8 cellular contexts compared by ENCODE assay signal in genomic region chrX:155641371-155641770, GRCh38. TPM values are rescaled to one million over a fixed set of nuclear protein-coding genes. Genes with fewer than 3 reads are reported as not detected.
A peak's percentile ranks its signal among the peaks of the same experiment; 100 is the strongest.
DNase-seq lines count a peak whose midpoint lies in the region; ATAC-seq and TF ChIP-seq lines count a peak whose summit lies in the region.
"Not testable (repeated sequence)": the region's sequence is repeated elsewhere in the genome, so short reads cannot be mapped to it uniquely, and the experiment has no call there.

No MANE protein-coding gene starts in this region.

- not testable (repeated sequence) for DNase-seq in AG04449 (ENCODE audit: low read depth, low spot score); HFFc6; activated naive CD8-positive, alpha-beta T cell treated with anti-CD3 and anti-CD28 coated beads for 36 hours; mesothelial cell of epicardium (ENCODE audit: low spot score in 2 of 2, unreplicated experiment in 2 of 2); skeletal muscle cell (ENCODE audit: low read depth)
- peak in 1 of 3 donors; percentile 41 for DNase-seq in right cardiac atrium

- peak overlapping the region; percentile 81 for H3K4me3 Mint-ChIP-seq in HFFc6
- peak overlapping the region; percentile 78 for H3K4me3 Mint-ChIP-seq in activated naive CD8-positive, alpha-beta T cell treated with anti-CD3 and anti-CD28 coated beads for 36 hours
- H3K4me3 Mint-ChIP-seq in mesothelial cell of epicardium = peak overlapping the region; percentile 77

- not testable (repeated sequence) for H3K9me3 Mint-ChIP-seq in HFFc6; activated naive CD8-positive, alpha-beta T cell treated with anti-CD3 and anti-CD28 coated beads for 36 hours
- H3K9me3 Mint-ChIP-seq in mesothelial cell of epicardium = peaks cover 49% of the 10 kb centered on the region

- intact Hi-C loops in right cardiac atrium (cut with DNase I) = not testable (repeated sequence)

- H3K36me3 ChIP-seq in endocrine pancreas (ENCODE audit: control insufficient read depth, insufficient read depth, low read length) = not testable (repeated sequence)

- H3K27ac Mint-ChIP-seq in HFFc6; activated naive CD8-positive, alpha-beta T cell treated with anti-CD3 and anti-CD28 coated beads for 36 hours: not testable (repeated sequence)
- H3K27ac Mint-ChIP-seq in mesothelial cell of epicardium = peak overlapping the region; percentile 92

- not testable (repeated sequence) for H3K27me3 Mint-ChIP-seq in HFFc6 (ENCODE audit: insufficient read depth); activated naive CD8-positive, alpha-beta T cell treated with anti-CD3 and anti-CD28 coated beads for 36 hours; mesothelial cell of epicardium (ENCODE audit: low read depth)

- not testable (repeated sequence) for H3K4me1 Mint-ChIP-seq in HFFc6 (ENCODE audit: low read depth); activated naive CD8-positive, alpha-beta T cell treated with anti-CD3 and anti-CD28 coated beads for 36 hours; mesothelial cell of epicardium

- not testable (repeated sequence) for H3K36me3 Mint-ChIP-seq in HFFc6 (ENCODE audit: low read depth); activated naive CD8-positive, alpha-beta T cell treated with anti-CD3 and anti-CD28 coated beads for 36 hours; mesothelial cell of epicardium

- not testable (repeated sequence) for TF ChIP-seq CTCF in AG04449 (IDR thresholded peaks at IDR 0.05; ENCODE audit: insufficient read depth, low read length, missing control alignments); HFFc6 (IDR thresholded peaks at IDR 0.05); WI38 (IDR thresholded peaks at IDR 0.05; ENCODE audit: low read depth, low read length); mesothelial cell of epicardium (IDR thresholded peaks at IDR 0.05; ENCODE audit: unreplicated experiment)

- WGBS in right cardiac atrium = 39% methylated on average over 14 of the region's 14 CpGs

- H3K9ac ChIP-seq in endocrine pancreas (ENCODE audit: control insufficient read depth, insufficient read depth, low read length) = not testable (repeated sequence)

- peak overlapping the region; percentile 25 for H3K4me3 ChIP-seq in AG04449 (ENCODE audit: low read depth, low read length)
- 0 out of 2 replicates have a peak overlapping the region, but pooled peaks have one; percentile 2 for H3K4me3 ChIP-seq in WI38 (ENCODE audit: low read depth, low read length)
- H3K4me3 ChIP-seq in endocrine pancreas (ENCODE audit: control insufficient read depth, insufficient read depth, low read length) = peak overlapping the region; percentile 36
- H3K4me3 ChIP-seq in right cardiac atrium (ENCODE audit: low read length) = peak overlapping the region; percentile 38
- peak overlapping the region; percentile 32 for H3K4me3 ChIP-seq in skeletal muscle cell (ENCODE audit: low read depth, low read length)

- H3K9me3 ChIP-seq in endocrine pancreas (ENCODE audit: control insufficient read depth, low read length); right cardiac atrium (ENCODE audit: control insufficient read depth, low read length): not testable (repeated sequence)

- POLR2A ChIA-PET in AG04449 (lab: Yijun Ruan, JAX) = not testable (repeated sequence)

- not testable (repeated sequence) for H3K4me1 ChIP-seq in endocrine pancreas (ENCODE audit: control insufficient read depth, insufficient read depth, low read length); right cardiac atrium (ENCODE audit: control insufficient read depth, insufficient read depth, low read length)

- not testable (repeated sequence) for H3K27ac ChIP-seq in right cardiac atrium (ENCODE audit: low read length)

- not testable (repeated sequence) for H3K27me3 ChIP-seq in endocrine pancreas (ENCODE audit: control insufficient read depth, insufficient read depth, low read length); right cardiac atrium (ENCODE audit: control insufficient read depth, insufficient read depth)

- ATAC-seq in right cardiac atrium = not testable (repeated sequence)

- CTCF ChIA-PET in AG04449 (lab: Yijun Ruan, JAX) = not testable (repeated sequence)

RNA-seq across cellular contexts. Expression of gene TMLHE, which starts 28.6 kb away (rescaled TPM):
- 10 to 100 TPM; 12.2 to 15.7 (median 13.2) TPM for total RNA-seq in HFFc6 (2021; fragmentation: NEBNext Ultra II Directional; extraction: Animal tissue kit (Norgen Biotek cat#: 25700))
- total RNA-seq in activated naive CD8-positive, alpha-beta T cell treated with anti-CD3 and anti-CD28 coated beads for 36 hours = 1 to 10 TPM; 8.3 to 9.1 TPM
- total RNA-seq in right cardiac atrium = 10 to 100 TPM; 28.2 to 37.0 (median 31.8) TPM
- polyA plus RNA-seq in right cardiac atrium = 16.3 TPM
- 28.9 to 30.4 TPM (median 29.4 TPM) in 3 replicates for total RNA-seq in mesothelial cell of epicardium

RNA-seq across cellular contexts. Expression of gene SPRY3, which starts 29.0 kb away (rescaled TPM):
- total RNA-seq in HFFc6 (2021; fragmentation: NEBNext Ultra II Directional; extraction: Animal tissue kit (Norgen Biotek cat#: 25700)) = under 1 TPM; 0.25 to 0.55 (median 0.33) TPM
- under 1 TPM; 0.16 to 0.19 TPM for total RNA-seq in activated naive CD8-positive, alpha-beta T cell treated with anti-CD3 and anti-CD28 coated beads for 36 hours
- 1 to 10 TPM in 1 of 4 donors, under 1 TPM in 3; 0.71 to 1.1 (median 0.87) TPM for total RNA-seq in right cardiac atrium
- polyA plus RNA-seq in right cardiac atrium = 0.43 TPM
- 1.5 to 1.6 TPM (median 1.6 TPM) in 3 replicates for total RNA-seq in mesothelial cell of epicardium
